ENCODE assay signal across 26 cellular contexts in the genomic region with DNA sequence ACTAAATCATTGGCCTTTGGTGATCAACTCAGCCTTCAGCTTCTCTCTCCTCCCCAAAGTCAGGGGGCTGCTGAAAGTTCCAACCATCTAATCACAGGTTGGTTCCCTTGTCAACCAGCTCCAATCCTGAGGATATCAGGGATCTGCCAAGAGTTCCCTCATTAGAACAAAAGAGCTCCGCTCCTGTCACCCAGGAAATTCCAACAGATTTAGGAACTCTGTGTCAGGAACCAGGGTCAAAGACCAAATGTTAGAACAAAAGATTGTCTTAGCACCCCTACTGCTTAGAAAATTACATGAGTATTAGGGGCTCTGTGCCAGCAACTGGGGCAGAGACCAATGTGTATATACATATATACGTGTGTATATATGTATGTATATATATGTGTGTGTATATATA. TPM values are rescaled to one million over a fixed set of nuclear protein-coding genes. Genes with fewer than 3 reads are reported as not detected.
A peak's percentile ranks its signal among the peaks of the same experiment; 100 is the strongest.
DNase-seq lines count a peak whose midpoint lies in the region; FAIRE-seq and TF ChIP-seq lines count a peak whose summit lies in the region.
"Had no signal": no experiment of that assay in that cellular context is flagged by ENCODE, and none has a peak within 500 bp of the region (broad histone marks: within the 10 kb centered on the region; RNA-seq: fewer than 3 reads in every experiment).

No MANE protein-coding gene starts in this region.

- no peak for FAIRE-seq in HTR-8/SVneo (lab: Jason Lieb, UNC)
- FAIRE-seq: A204.1, GM12878, GM12892, GM18507 had no signal

- intact Hi-C loops in A673 (cut with micrococcal nuclease; ENCODE audit: unreplicated experiment) = no loop called here

- H3K9me3 ChIP-seq in A673 (ENCODE audit: low read depth, low read length, poor library complexity, severe bottlenecking) (no peaks in the 10 kb centered on the region), Loucy (ENCODE audit: insufficient read depth, low read depth, low read length) (no peaks in the 10 kb centered on the region), endodermal cell (ENCODE audit: control insufficient read depth, low read length) (no peaks in the 10 kb centered on the region), neural progenitor cell (ENCODE audit: low read depth) (no peaks in the 10 kb centered on the region)
- H3K9me3 ChIP-seq: BLaER1 treated with 17β-estradiol and CSF1 and Interleukin-3, amounts not matched to agents 10 nM and 100 nM had no signal

- no peak overlapping the region for H3K4me3 ChIP-seq in A673 (ENCODE audit: low read depth, low read length, poor library complexity, severe bottlenecking)
- no peak overlapping the region for H3K4me3 ChIP-seq in Loucy (ENCODE audit: low read length, poor library complexity, severe bottlenecking)
- no peak overlapping the region for H3K4me3 ChIP-seq in endodermal cell (ENCODE audit: low read length)
- no peak overlapping the region for H3K4me3 ChIP-seq in neural progenitor cell
- H3K4me3 ChIP-seq: BLaER1 treated with 17β-estradiol and CSF1 and Interleukin-3, amounts not matched to agents 10 nM and 100 nM; GM12878 had no signal

- no TSS peak for BruUV-seq in A673 (replicated peaks; lab: Mats Ljungman, UMichigan)

- H2AFZ ChIP-seq in Loucy (ENCODE audit: low read length) (0 out of 2 replicates have a peak overlapping the region, but pooled peaks have one; percentile 28), neural progenitor cell (replicated peaks) (peak overlapping the region; percentile 26)

- H3K36me3 Mint-ChIP-seq in endodermal cell (ENCODE audit: low read depth) = no peaks in the 10 kb centered on the region
- no peaks in the 10 kb centered on the region for H3K36me3 Mint-ChIP-seq in neural progenitor cell
- H3K36me3 Mint-ChIP-seq: CD8-positive, alpha-beta memory T cell had no signal

- H3K9me2 ChIP-seq in Loucy (replicated peaks; ENCODE audit: low read depth, low read length) = no peaks in the 10 kb centered on the region

- H3K27me3 ChIP-seq in A673 (replicated peaks; ENCODE audit: insufficient read depth, low read depth, low read length, poor library complexity) (no peaks in the 10 kb centered on the region), Loucy (ENCODE audit: insufficient read depth, low read length, poor library complexity, severe bottlenecking) (no peaks in the 10 kb centered on the region), endodermal cell (ENCODE audit: control insufficient read depth, insufficient read depth, low read length, poor library complexity, severe bottlenecking) (no peaks in the 10 kb centered on the region), neural progenitor cell (peaks cover 8% of the 10 kb centered on the region)

- H3K27ac Mint-ChIP-seq in endodermal cell (peak overlapping the region; percentile 63), neural progenitor cell (no peak overlapping the region)
- H3K27ac Mint-ChIP-seq: B cell; CD4-positive, alpha-beta T cell had no signal

- H3K4me3 Mint-ChIP-seq in endodermal cell = no peak overlapping the region
- no peak overlapping the region for H3K4me3 Mint-ChIP-seq in neural progenitor cell
- H3K4me3 Mint-ChIP-seq: B cell; CD4-positive, alpha-beta T cell; CD8-positive, alpha-beta memory T cell had no signal

- H3K36me3 ChIP-seq in A673 (ENCODE audit: insufficient read depth, low read length, poor library complexity, severe bottlenecking) = no peaks in the 10 kb centered on the region
- no peaks in the 10 kb centered on the region for H3K36me3 ChIP-seq in Loucy (ENCODE audit: insufficient read depth, low read length)
- no peaks in the 10 kb centered on the region for H3K36me3 ChIP-seq in endodermal cell (ENCODE audit: control insufficient read depth, insufficient read depth, low read length)
- H3K36me3 ChIP-seq in neural progenitor cell = no peaks in the 10 kb centered on the region
- H3K36me3 ChIP-seq: BLaER1 treated with 17β-estradiol and CSF1 and Interleukin-3, amounts not matched to agents 10 nM and 100 nM had no signal

- DNase-seq in A673 (ENCODE audit: low spot score) = peak; percentile 32
- no peak for DNase-seq in endodermal cell
- peak; percentile 51 for DNase-seq in neural progenitor cell (ENCODE audit: low spot score)
- DNase-seq in NCI-H1930 (lab: John Stamatoyannopoulos, UW) = no peak
- no peak for DNase-seq in HTR-8/SVneo (ENCODE audit: insufficient read length, low spot score)
- no peak for DNase-seq in hepatic stellate cell (ENCODE audit: low spot score)
- DNase-seq: 8988T; AML-193; CD4-positive, alpha-beta T cell; CD8-positive, alpha-beta memory T cell; COR-L47; DMS 273 treated with DMSO at 0.1 percent for 48 hours; DMS153; DMS53; DMS79; DND-41; EL; GDM1 had no signal

- H3K4me2 ChIP-seq in Loucy (ENCODE audit: low read depth, low read length, poor library complexity, severe bottlenecking) = no peak overlapping the region
- peak overlapping the region; percentile 22 for H3K4me2 ChIP-seq in neural progenitor cell
- H3K4me2 ChIP-seq: BLaER1 treated with 17β-estradiol and CSF1 and Interleukin-3, amounts not matched to agents 10 nM and 100 nM had no signal

- H3K4me1 Mint-ChIP-seq in endodermal cell = peaks cover 16% of the 10 kb centered on the region
- H3K4me1 Mint-ChIP-seq in neural progenitor cell = no peaks in the 10 kb centered on the region

- H3F3A ChIP-seq in Loucy (ENCODE audit: low read depth) (no peaks in the 10 kb centered on the region), neural progenitor cell (ENCODE audit: low read depth) (no peaks in the 10 kb centered on the region)

- WGBS in endodermal cell (ENCODE audit: insufficient coverage in 1 of 2, insufficient read length in 1 of 2), 2 experiments = 33 to 50% methylated on average over 1 of the region's 2 CpGs

- no peak for TF ChIP-seq CTCF in A673 (conservative IDR thresholded peaks at IDR 0.05; ENCODE audit: low read depth, low read length)
- no peak for TF ChIP-seq CTCF in Loucy (conservative IDR thresholded peaks at IDR 0.05; ENCODE audit: low read length)
- no peak for TF ChIP-seq CTCF in endodermal cell (conservative IDR thresholded peaks at IDR 0.05)
- TF ChIP-seq CTCF in neural progenitor cell (IDR thresholded peaks at IDR 0.05) = no peak

- H3K9me3 Mint-ChIP-seq in endodermal cell (no peaks in the 10 kb centered on the region), neural progenitor cell (no peaks in the 10 kb centered on the region)
- H3K9me3 Mint-ChIP-seq: CD4-positive, alpha-beta T cell; CD8-positive, alpha-beta memory T cell had no signal

- H3K4me1 ChIP-seq in A673 (ENCODE audit: insufficient read depth, low read length, poor library complexity, severe bottlenecking) = no peaks in the 10 kb centered on the region
- H3K4me1 ChIP-seq in Loucy (ENCODE audit: insufficient read depth, low read length, poor library complexity, severe bottlenecking) = peaks cover 11% of the 10 kb centered on the region
- H3K4me1 ChIP-seq in endodermal cell (ENCODE audit: control insufficient read depth, insufficient read depth, low read length) = peaks cover 12% of the 10 kb centered on the region
- H3K4me1 ChIP-seq in neural progenitor cell = no peaks in the 10 kb centered on the region

- H3K27ac ChIP-seq in A673 (ENCODE audit: low read depth, low read length, poor library complexity, severe bottlenecking) (no peak overlapping the region), endodermal cell (ENCODE audit: low read depth, low read length) (no peak overlapping the region), neural progenitor cell (no peak overlapping the region)
- H3K27ac ChIP-seq: BLaER1 treated with 17β-estradiol and CSF1 and Interleukin-3, amounts not matched to agents 10 nM and 100 nM; C4-2B had no signal

- no peaks in the 10 kb centered on the region for H3K79me2 ChIP-seq in Loucy (ENCODE audit: insufficient read depth, low read length)
- no peaks in the 10 kb centered on the region for H3K79me2 ChIP-seq in neural progenitor cell (ENCODE audit: low read depth)

- H4K20me1 ChIP-seq in Loucy (ENCODE audit: insufficient read depth, low read length, poor library complexity, severe bottlenecking) (no peaks in the 10 kb centered on the region), neural progenitor cell (ENCODE audit: low read depth) (no peaks in the 10 kb centered on the region)
- H4K20me1 ChIP-seq: BLaER1 treated with 17β-estradiol and CSF1 and Interleukin-3, amounts not matched to agents 10 nM and 100 nM had no signal

- CTCF ChIA-PET in A673 (lab: Charles Lee) = no interaction called here

- H3K9ac ChIP-seq in Loucy (ENCODE audit: low read depth, low read length, poor library complexity, severe bottlenecking) (no peak overlapping the region), endodermal cell (ENCODE audit: extremely low read depth, low read length, poor library complexity, severe bottlenecking) (no peak overlapping the region), neural progenitor cell (no peak overlapping the region)
- H3K9ac ChIP-seq: BLaER1 treated with 17β-estradiol and CSF1 and Interleukin-3, amounts not matched to agents 10 nM and 100 nM had no signal

- POLR2A ChIA-PET in A673 (lab: Charles Lee; ENCODE audit: low non-redundant PET) = no interaction called here

- H3K27me3 Mint-ChIP-seq in endodermal cell (ENCODE audit: insufficient read depth) (no peaks in the 10 kb centered on the region), neural progenitor cell (ENCODE audit: insufficient read depth, low read depth) (peaks cover 2% of the 10 kb centered on the region)
- H3K27me3 Mint-ChIP-seq: B cell; CD4-positive, alpha-beta T cell had no signal

RNA-seq across cellular contexts. Expression of a gene that starts 32.3 kb away (rescaled TPM):
- total RNA-seq in A673 (2021) = 245 and 258 TPM in 2 replicates
- 100 to 1,000 TPM; 166 to 194 TPM for total RNA-seq in endodermal cell
- 130 TPM for polyA plus RNA-seq in endodermal cell (2013, experiment 1 of 2)
- 118 TPM for polyA plus RNA-seq in endodermal cell (2013, experiment 2 of 2)
- 47.5 and 51.2 TPM in 2 replicates for total RNA-seq in neural progenitor cell (ENCODE audit: low replicate concordance)

RNA-seq across cellular contexts. Expression of a gene that starts 43.1 kb away (rescaled TPM):
- total RNA-seq in A673 (2021) (239 and 254 TPM in 2 replicates), endodermal cell (100 to 1,000 TPM; 197 to 210 TPM), neural progenitor cell (ENCODE audit: low replicate concordance) (186 and 214 TPM in 2 replicates)
- 199 TPM for polyA plus RNA-seq in endodermal cell (2013, experiment 1 of 2)
- polyA plus RNA-seq in endodermal cell (2013, experiment 2 of 2) = 187 TPM

Comparison
In these comparisons a context has a peak if more than half of its experiments do, and no peak if none do; other contexts are left out.
1. DNase-seq: peak in A673 (single experiment) and neural progenitor cell (single experiment); none in endodermal cell (single experiment), NCI-H1930 (0 of 2), HTR-8/SVneo (single experiment) and hepatic stellate cell (single experiment).